In the genomic region with DNA sequence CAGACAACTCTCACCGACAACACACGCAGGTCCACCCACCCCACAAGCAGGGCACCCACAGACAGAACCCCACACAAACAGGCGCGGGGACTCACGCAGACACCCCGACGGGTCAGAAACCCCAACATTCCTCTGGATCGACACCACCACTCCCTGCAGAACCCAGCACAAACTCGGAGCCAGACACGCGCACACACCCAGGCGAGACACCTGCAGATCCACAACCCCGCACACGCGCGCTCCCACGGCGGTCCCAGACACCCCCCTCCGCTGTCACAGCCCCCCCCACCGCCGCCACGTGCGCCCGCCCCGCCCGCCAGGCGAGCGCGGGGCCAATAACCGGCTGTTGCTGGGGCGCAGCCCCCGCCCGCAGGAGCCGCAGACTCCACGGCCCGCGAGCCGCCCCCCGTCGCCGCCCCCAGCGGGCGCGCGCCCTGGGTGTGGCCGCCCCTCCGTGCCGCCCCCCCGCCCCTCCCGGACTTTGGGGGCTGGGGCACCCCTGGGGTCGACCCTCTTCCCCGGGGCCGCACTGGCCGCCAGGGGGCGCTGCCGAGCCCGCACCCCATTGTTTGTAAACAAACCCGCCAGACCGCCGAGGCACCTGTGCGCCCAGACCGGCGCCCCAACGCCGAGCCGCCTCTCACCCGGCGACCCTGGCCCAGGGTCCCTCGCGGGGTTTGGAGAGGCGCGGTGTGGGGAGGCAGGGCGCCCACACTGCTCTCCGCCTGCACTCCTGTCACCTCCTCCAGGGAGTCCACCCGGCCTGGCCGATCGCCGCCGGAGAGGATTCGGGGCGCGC, we compare ENCODE assay signal across 8 cellular contexts. TPM values are rescaled to one million over a fixed set of nuclear protein-coding genes. Genes with fewer than 3 reads are reported as not detected.
A peak's percentile ranks its signal among the peaks of the same experiment; 100 is the strongest.
DNase-seq lines count a peak whose midpoint lies in the region; ATAC-seq and TF ChIP-seq lines count a peak whose summit lies in the region.

No MANE protein-coding gene starts in this region.

- no peak overlapping the region for H2AFZ ChIP-seq in OCI-LY3 (ENCODE audit: low read depth, low read length)

- no TSS peak for BruUV-seq in A673 (replicated peaks; lab: Mats Ljungman, UMichigan)

- peak overlapping the region; percentile 89 for H3K4me2 ChIP-seq in OCI-LY3 (ENCODE audit: low read length)

- no peak for DNase-seq in A673 (ENCODE audit: low spot score)
- DNase-seq in activated gamma-delta T cell treated with Interleukin-2 at 50 U/mL for 16 hours, result peak; percentile 85
- DNase-seq in glomerular visceral epithelial cell (ENCODE audit: extremely low spot score), result peak; percentile 65
- DNase-seq in omental fat pad (ENCODE audit: low spot score), result peak; percentile 62
- DNase-seq in transverse colon, result peak; percentile 82

- TF ChIP-seq CTCF in A673 (conservative IDR thresholded peaks at IDR 0.05; ENCODE audit: low read depth, low read length) (peak; percentile 79), OCI-LY3 (IDR thresholded peaks at IDR 0.05; ENCODE audit: low read depth, low read length) (peak; percentile 68), omental fat pad (IDR thresholded peaks at IDR 0.05) (peak in 1 of 3 donors; percentile 86), transverse colon (IDR thresholded peaks at IDR 0.05) (peak; percentile 60 to 97 (median 91))

- H3K9ac ChIP-seq in OCI-LY3 (ENCODE audit: low read length), result peak overlapping the region; percentile 92

- H3K27ac ChIP-seq in A673 (ENCODE audit: low read depth, low read length, poor library complexity, severe bottlenecking), result peak overlapping the region; percentile 77
- peak overlapping the region; percentile 88 for H3K27ac ChIP-seq in OCI-LY3 (ENCODE audit: low read length)
- peak overlapping the region; percentile 97 to 100 (median 99) for H3K27ac ChIP-seq in transverse colon

- H3K9me3 ChIP-seq in A673 (ENCODE audit: low read depth, low read length, poor library complexity, severe bottlenecking) (no peaks in the 10 kb centered on the region), OCI-LY3 (ENCODE audit: insufficient read depth, low read length) (no peaks in the 10 kb centered on the region), transverse colon (no peaks in the 10 kb centered on the region)

- H3K4me3 ChIP-seq in A673 (ENCODE audit: low read depth, low read length, poor library complexity, severe bottlenecking) (peak overlapping the region; percentile 90), OCI-LY3 (ENCODE audit: low read length) (peak overlapping the region; percentile 96), transverse colon (peak overlapping the region; percentile 83 to 99 (median 97))

- peak; percentile 11 for ATAC-seq in GM19025 (IDR thresholded peaks at IDR 0.05; ENCODE audit: low read depth, unreplicated experiment)
- no peak for ATAC-seq in omental fat pad (ENCODE audit: low FRiP score)
- no peak for ATAC-seq in HG02938 (IDR thresholded peaks at IDR 0.05; ENCODE audit: unreplicated experiment)

- H3K36me3 ChIP-seq in A673 (ENCODE audit: insufficient read depth, low read length, poor library complexity, severe bottlenecking), result no peaks in the 10 kb centered on the region
- peaks cover 5% of the 10 kb centered on the region for H3K36me3 ChIP-seq in OCI-LY3 (replicated peaks; ENCODE audit: low read depth, low read length)
- H3K36me3 ChIP-seq in transverse colon, result no peaks in the 10 kb centered on the region

- CTCF ChIA-PET in A673 (lab: Charles Lee), result interaction anchor here (1.5 kb wide), 1 partner anchor 14 kb away, joined by 5 read pairs; no protein-coding TSS in a partner anchor

- TF ChIP-seq EP300 in transverse colon (IDR thresholded peaks at IDR 0.05; ENCODE audit: low read depth), result no peak

- no peak for TF ChIP-seq POLR2A in transverse colon (IDR thresholded peaks at IDR 0.05)

- 0% methylated on average over 28 of the region's 82 CpGs; no CpG with 5 or more reads in 1 of the 2 donors for WGBS in transverse colon (ENCODE audit: low coverage in 1 of 2), 2 donors

- no peaks in the 10 kb centered on the region for H3K27me3 ChIP-seq in A673 (replicated peaks; ENCODE audit: insufficient read depth, low read depth, low read length, poor library complexity)
- no peaks in the 10 kb centered on the region for H3K27me3 ChIP-seq in OCI-LY3 (ENCODE audit: low read depth, low read length)
- H3K27me3 ChIP-seq in transverse colon, result no peaks in the 10 kb centered on the region

- H3K4me1 ChIP-seq in A673 (ENCODE audit: insufficient read depth, low read length, poor library complexity, severe bottlenecking), result peaks cover 27% of the 10 kb centered on the region
- peaks cover 47% of the 10 kb centered on the region for H3K4me1 ChIP-seq in OCI-LY3 (ENCODE audit: low read length)
- H3K4me1 ChIP-seq in transverse colon, result peaks cover 12 to 65% (median 44%) of the 10 kb centered on the region in 4 donors

- in situ Hi-C loops in transverse colon (cut with MboI; ENCODE audit: low pct_ligation_motif_present in 1 of 4, low pct_unique_long_range_greater_than_20kb in 1 of 4, low sequenced_read_pairs in 3 of 4), result no loop called here

- H4K20me1 ChIP-seq in OCI-LY3 (ENCODE audit: insufficient read depth, low read length), result peaks cover 13% of the 10 kb centered on the region

- intact Hi-C loops in A673 (cut with micrococcal nuclease; ENCODE audit: unreplicated experiment), result no loop called here
- intact Hi-C loops in transverse colon (cut with DNase I; ENCODE audit: low total_unique reads), result no loop called here

- POLR2A ChIA-PET in A673 (lab: Charles Lee; ENCODE audit: low non-redundant PET), result no interaction called here

- H3K79me2 ChIP-seq in OCI-LY3 (ENCODE audit: low read length), result peaks cover 34% of the 10 kb centered on the region

RNA-seq across cellular contexts. Expression of a gene that starts 0.7 kb away (rescaled TPM):
- total RNA-seq in A673 (2021) (2.7 and 3.7 TPM in 2 replicates), omental fat pad (1 to 10 TPM; 1.0 to 9.1 (median 1.8) TPM), transverse colon (10 to 100 TPM; 10.9 to 31.0 (median 14.4) TPM)

RNA-seq across cellular contexts. Expression of a gene that starts 26.0 kb away (rescaled TPM):
- total RNA-seq in A673 (2021) (36.4 and 39.7 TPM in 2 replicates), omental fat pad (10 to 100 TPM in 2 of 4 donors, 1 to 10 TPM in 2; 8.2 to 16.7 (median 12.5) TPM), transverse colon (10 to 100 TPM; 20.9 to 27.5 (median 22.4) TPM)

RNA-seq across cellular contexts. Expression of a gene that starts 44.4 kb away (rescaled TPM):
- total RNA-seq in A673 (2021) (13.8 and 15.9 TPM in 2 replicates), omental fat pad (1 to 10 TPM; 3.3 to 8.2 (median 5.7) TPM), transverse colon (10 to 100 TPM in 2 of 4 donors, 1 to 10 TPM in 2; 7.2 to 17.2 (median 9.6) TPM)
